ENCODE assay signal across 25 cellular contexts in genomic region chr10:92303096-92303495, GRCh38. TPM values are rescaled to one million over a fixed set of nuclear protein-coding genes. Genes with fewer than 3 reads are reported as not detected.
A peak's percentile ranks its signal among the peaks of the same experiment; 100 is the strongest.
DNase-seq lines count a peak whose midpoint lies in the region; ATAC-seq and TF ChIP-seq lines count a peak whose summit lies in the region.
"Had no signal": no experiment of that assay in that cellular context is flagged by ENCODE, and none has a peak within 500 bp of the region (broad histone marks: within the 10 kb centered on the region; RNA-seq: fewer than 3 reads in every experiment).

No MANE protein-coding gene starts in this region.

- peaks cover 5% of the 10 kb centered on the region; the same call in 1 of the 2 replicates for H4K20me1 ChIP-seq in KMS-11 (ENCODE audit: insufficient read depth)

- H3K4me3 ChIP-seq in KMS-11 (IDR thresholded peaks at IDR 0.05; ENCODE audit: insufficient read depth, low read depth, low read length), result no peak overlapping the region
- H3K4me3 ChIP-seq: BLaER1, breast epithelium, lower lobe of right lung, transverse colon had no signal

- peaks cover 91% of the 10 kb centered on the region for H3K79me2 ChIP-seq in KMS-11 (ENCODE audit: insufficient read depth, low read depth)

- peaks cover 18% of the 10 kb centered on the region for H3K4me1 ChIP-seq in KMS-11 (ENCODE audit: low read depth, poor library complexity, severe bottlenecking)
- H3K4me1 ChIP-seq: BLaER1, breast epithelium had no signal

- no peaks in the 10 kb centered on the region for H3K9me3 Mint-ChIP-seq in activated T-cell treated with anti-CD3 and anti-CD28 coated beads, Interleukin-2, amount 50 U/mL, for 72 hours
- H3K9me3 Mint-ChIP-seq in activated naive CD8-positive, alpha-beta T cell treated with anti-CD3 and anti-CD28 coated beads for 36 hours, result no peaks in the 10 kb centered on the region
- H3K9me3 Mint-ChIP-seq: IgD-negative memory B cell, naive B cell had no signal

- no peak overlapping the region for H3K9ac ChIP-seq in KMS-11
- H3K9ac ChIP-seq: BLaER1 had no signal

- H3K27me3 Mint-ChIP-seq in activated T-cell treated with anti-CD3 and anti-CD28 coated beads, Interleukin-2, amount 50 U/mL, for 72 hours (ENCODE audit: low read depth), result no peaks in the 10 kb centered on the region
- no peaks in the 10 kb centered on the region for H3K27me3 Mint-ChIP-seq in activated naive CD8-positive, alpha-beta T cell treated with anti-CD3 and anti-CD28 coated beads for 36 hours
- H3K27me3 Mint-ChIP-seq: IgD-negative memory B cell, naive B cell, progenitor cell of endocrine pancreas had no signal

- no peaks in the 10 kb centered on the region for H3K27me3 ChIP-seq in KMS-11 (ENCODE audit: insufficient read depth, low read depth)
- H3K27me3 ChIP-seq: BLaER1, breast epithelium, transverse colon had no signal

- peak overlapping the region; percentile 3 to 41 for H3K4me3 Mint-ChIP-seq in activated T-cell treated with anti-CD3 and anti-CD28 coated beads, Interleukin-2, amount 50 U/mL, for 72 hours
- no peak overlapping the region for H3K4me3 Mint-ChIP-seq in activated naive CD8-positive, alpha-beta T cell treated with anti-CD3 and anti-CD28 coated beads for 36 hours
- H3K4me3 Mint-ChIP-seq: IgD-negative memory B cell, naive B cell had no signal

- H3K4me2 ChIP-seq in KMS-11, result 0 out of 2 replicates have a peak overlapping the region, but pooled peaks have one; percentile 14
- H3K4me2 ChIP-seq: BLaER1 had no signal

- DNase-seq in activated T-cell treated with anti-CD3 and anti-CD28 coated beads, Interleukin-2, amount 50 U/mL, for 72 hours, result no peak
- no peak for DNase-seq in activated T-cell treated with anti-CD3 and anti-CD28 coated beads for 4 hours
- no peak for DNase-seq in activated naive CD8-positive, alpha-beta T cell treated with anti-CD3 and anti-CD28 coated beads for 36 hours
- no peak for DNase-seq in stimulated activated naive CD8-positive, alpha-beta T cell treated with anti-CD3 and anti-CD28 coated beads, Interleukin-15, Interleukin-2, amounts not matched to agents 100 U/mL and 50 U/mL, for 24 hours
- no peak for DNase-seq in superior temporal gyrus (ENCODE audit: extremely low spot score)
- DNase-seq in hepatic stellate cell (ENCODE audit: low spot score), result no peak
- DNase-seq: activated CD4-positive, alpha-beta T cell treated with anti-CD3 and anti-CD28 coated beads, Interleukin-2, amount 50 U/mL, for 4 hours; activated naive CD4-positive, alpha-beta T cell treated with Interleukin-2 at 50 U/mL for 16 hours; COR-L47; lower lobe of right lung; midbrain; naive B cell; NCI-H1048; NCI-H446; NCI-H82; stimulated activated CD8-positive, alpha-beta memory T cell treated with anti-CD3 and anti-CD28 coated beads, Interleukin-4, amount 100 ng/mL, for 48 hours; transverse colon had no signal

- H3K36me3 Mint-ChIP-seq in activated T-cell treated with anti-CD3 and anti-CD28 coated beads, Interleukin-2, amount 50 U/mL, for 72 hours (ENCODE audit: insufficient read depth in 2 of 2), result peaks cover 1 to 3% of the 10 kb centered on the region in 2 donors
- peaks cover 3% of the 10 kb centered on the region for H3K36me3 Mint-ChIP-seq in activated naive CD8-positive, alpha-beta T cell treated with anti-CD3 and anti-CD28 coated beads for 36 hours

- H2AFZ ChIP-seq in KMS-11 (ENCODE audit: low read depth), result no peak overlapping the region

- peak; percentile 43 to 57 for ATAC-seq in activated T-cell treated with anti-CD3 and anti-CD28 coated beads, Interleukin-2, amount 50 U/mL, for 72 hours (replicated peaks in 1 of 2)
- peak; percentile 72 for ATAC-seq in stimulated activated naive CD8-positive, alpha-beta T cell treated with anti-CD3 and anti-CD28 coated beads, Interleukin-15, Interleukin-2, amounts not matched to agents 100 U/mL and 50 U/mL, for 24 hours
- no peak for ATAC-seq in GM19463 (IDR thresholded peaks at IDR 0.05; ENCODE audit: unreplicated experiment)
- ATAC-seq: lower lobe of right lung, sciatic nerve had no signal

- peaks cover 32% of the 10 kb centered on the region for H3K4me1 Mint-ChIP-seq in activated T-cell treated with anti-CD3 and anti-CD28 coated beads, Interleukin-2, amount 50 U/mL, for 72 hours (ENCODE audit: low read depth)
- peaks cover 37% of the 10 kb centered on the region for H3K4me1 Mint-ChIP-seq in activated naive CD8-positive, alpha-beta T cell treated with anti-CD3 and anti-CD28 coated beads for 36 hours

- no peak for TF ChIP-seq CTCF in KMS-11 (conservative IDR thresholded peaks at IDR 0.05; ENCODE audit: low read depth, low read length)

- H3K27ac ChIP-seq in KMS-11, result no peak overlapping the region
- H3K27ac ChIP-seq: BLaER1, breast epithelium, lower lobe of right lung, transverse colon, VCaP had no signal

- H3K36me3 ChIP-seq in KMS-11 (ENCODE audit: insufficient read depth), result peaks cover 8% of the 10 kb centered on the region; the same call in 1 of the 2 replicates
- H3K36me3 ChIP-seq: breast epithelium, transverse colon had no signal

- H3K27ac Mint-ChIP-seq in activated T-cell treated with anti-CD3 and anti-CD28 coated beads, Interleukin-2, amount 50 U/mL, for 72 hours, result peak overlapping the region; percentile 66
- peak overlapping the region; percentile 59 for H3K27ac Mint-ChIP-seq in activated naive CD8-positive, alpha-beta T cell treated with anti-CD3 and anti-CD28 coated beads for 36 hours
- H3K27ac Mint-ChIP-seq: IgD-negative memory B cell, progenitor cell of endocrine pancreas had no signal

RNA-seq across cellular contexts. Expression of gene MARCHF5, which starts 12.1 kb away (rescaled TPM):
- total RNA-seq in activated T-cell treated with anti-CD3 and anti-CD28 coated beads, Interleukin-2, amount 50 U/mL, for 72 hours, result 10 to 100 TPM; 29.7 to 34.2 TPM
- total RNA-seq in activated naive CD8-positive, alpha-beta T cell treated with anti-CD3 and anti-CD28 coated beads for 36 hours, result 10 to 100 TPM; 25.6 to 26.5 TPM

RNA-seq across cellular contexts. Expression of gene CPEB3, which starts 12.2 kb away (rescaled TPM):
- 1 to 10 TPM; 1.7 to 2.2 TPM for total RNA-seq in activated T-cell treated with anti-CD3 and anti-CD28 coated beads, Interleukin-2, amount 50 U/mL, for 72 hours
- 1 to 10 TPM; 1.5 to 1.9 TPM for total RNA-seq in activated naive CD8-positive, alpha-beta T cell treated with anti-CD3 and anti-CD28 coated beads for 36 hours
